6 cellular contexts compared by ENCODE assay signal in genomic region chr21:29254550-29254949, GRCh38.
"Had no signal": no experiment of that assay in that cellular context is flagged by ENCODE, and none has a peak within 500 bp of the region (broad histone marks: within the 10 kb centered on the region; RNA-seq: fewer than 3 reads in every experiment).

No MANE protein-coding gene starts in this region.

- H3K27ac ChIP-seq: HL-60 had no signal

- FAIRE-seq: HepG2, HTR-8/SVneo had no signal

- ATAC-seq: HepG2 had no signal

- DNase-seq: IMR-90, KBM-7, KG1 had no signal
